Comparison of ENCODE assay signal across 18 cellular contexts in the genomic region with DNA sequence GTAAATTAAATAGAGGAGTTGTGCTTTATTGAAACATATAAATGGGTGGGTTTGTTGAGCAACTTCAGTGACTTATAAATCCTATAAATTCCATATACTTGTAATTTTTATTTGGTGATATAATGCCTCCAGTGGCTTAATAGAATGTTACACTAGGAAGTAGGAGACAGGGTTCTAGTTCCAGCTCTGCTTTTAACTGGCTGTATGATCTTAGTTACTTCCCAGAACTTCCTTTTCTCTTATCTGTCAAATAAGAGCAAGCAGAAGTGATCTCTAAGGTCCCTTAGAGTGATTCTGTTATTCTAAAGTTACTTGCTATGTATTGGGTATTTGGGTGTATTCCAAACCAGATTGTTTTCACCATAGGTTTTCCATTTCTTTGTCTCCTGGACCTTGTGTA. TPM values are rescaled to one million over a fixed set of nuclear protein-coding genes. Genes with fewer than 3 reads are reported as not detected.
"Had no signal": no experiment of that assay in that cellular context is flagged by ENCODE, and none has a peak within 500 bp of the region (broad histone marks: within the 10 kb centered on the region; RNA-seq: fewer than 3 reads in every experiment).

No MANE protein-coding gene starts in this region.

- ATAC-seq: activated CD8-positive, alpha-beta T cell treated with anti-CD3 and anti-CD28 coated beads, Interleukin-2, amount 10 ng/mL, durations not matched to agents 7 days and 5 days; activated naive CD4-positive, alpha-beta T cell treated with anti-CD3 and anti-CD28 coated beads, Interleukin-2, amount 50 U/mL, for 72 hours; foreskin keratinocyte; left ventricle myocardium superior; mucosa of descending colon; naive thymus-derived CD4-positive, alpha-beta T cell; pancreas; sciatic nerve had no signal

- H3K9me3 ChIP-seq: mucosa of descending colon, pancreas, suprapubic skin had no signal

- H3K36me3 ChIP-seq: pancreas, suprapubic skin had no signal

- H3K4me1 ChIP-seq: foreskin keratinocyte, pancreas, suprapubic skin had no signal

- DNase-seq: activated CD4-positive, alpha-beta T cell treated with anti-CD3 and anti-CD28 coated beads, Interleukin-2, amount 10 ng/mL, durations not matched to agents 24 days and 14 days; activated CD4-positive, CD25-positive, alpha-beta regulatory T cell; activated CD8-positive, alpha-beta memory T cell treated with anti-CD3 and anti-CD28 coated beads, Interleukin-2, amount 50 U/mL, for 4 hours; activated CD8-positive, alpha-beta T cell treated with anti-CD3 and anti-CD28 coated beads, Interleukin-2, amount 10 ng/mL, durations not matched to agents 7 days and 5 days; activated effector memory CD4-positive, alpha-beta T cell treated with anti-CD3 and anti-CD28 coated beads, Interleukin-2, amount 50 U/mL, for 16 hours; activated T-cell treated with anti-CD3 and anti-CD28 coated beads, Interleukin-2, amount 50 U/mL, for 48 hours; caudate nucleus; effector CD8-positive, alpha-beta T cell; foreskin keratinocyte; kidney glomerular epithelial cell; left ventricle myocardium superior; mucosa of descending colon; naive thymus-derived CD4-positive, alpha-beta T cell; pancreas; trophoblast cell had no signal

- H3K27me3 ChIP-seq: foreskin keratinocyte, pancreas, suprapubic skin had no signal

- H3K27ac ChIP-seq: foreskin keratinocyte, pancreas, suprapubic skin had no signal

- H3K4me3 ChIP-seq: mucosa of descending colon, pancreas, suprapubic skin had no signal

RNA-seq across cellular contexts. Expression of gene ZSCAN23, which starts 10.2 kb away (rescaled TPM):
- polyA plus RNA-seq: foreskin keratinocyte had no signal
